1 cellular context compared by ENCODE assay signal in the genomic region with DNA sequence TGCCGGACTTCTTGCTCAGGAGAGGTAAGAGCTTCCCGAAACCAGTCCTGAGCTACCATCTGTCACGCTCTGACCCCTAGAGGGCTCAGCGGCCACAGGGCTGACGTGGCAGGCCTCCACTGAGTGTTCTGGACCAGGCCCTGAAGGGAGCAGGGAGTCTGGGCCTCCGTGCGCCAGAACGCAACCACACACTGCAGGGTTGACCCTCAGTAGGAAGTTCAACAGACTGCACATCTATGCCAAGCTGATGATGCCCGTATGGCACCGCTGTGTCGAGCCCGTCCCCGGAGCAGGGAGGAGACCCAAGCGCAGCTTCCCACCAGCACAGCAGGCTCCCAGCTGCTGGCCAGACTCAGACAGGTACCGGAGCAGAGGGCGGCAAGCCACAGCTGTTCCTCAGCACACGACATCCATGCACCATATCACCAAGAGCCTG.
TF ChIP-seq lines count a peak whose summit lies in the region.

No MANE protein-coding gene starts in this region.

TF ChIP-seq in HepG2, 621 proteins besides CTCF, POLR2A, EP300 and RAD21 (continued from another document):
- TF ChIP-seq ZIK1 (CRISPR knock-in tag; IDR thresholded peaks at IDR 0.05; ENCODE audit: borderline replicate concordance, low read depth) = no peak
- no peak for TF ChIP-seq ZNF317 (CRISPR knock-in tag; IDR thresholded peaks at IDR 0.05)
- TF ChIP-seq, protein P1, sequence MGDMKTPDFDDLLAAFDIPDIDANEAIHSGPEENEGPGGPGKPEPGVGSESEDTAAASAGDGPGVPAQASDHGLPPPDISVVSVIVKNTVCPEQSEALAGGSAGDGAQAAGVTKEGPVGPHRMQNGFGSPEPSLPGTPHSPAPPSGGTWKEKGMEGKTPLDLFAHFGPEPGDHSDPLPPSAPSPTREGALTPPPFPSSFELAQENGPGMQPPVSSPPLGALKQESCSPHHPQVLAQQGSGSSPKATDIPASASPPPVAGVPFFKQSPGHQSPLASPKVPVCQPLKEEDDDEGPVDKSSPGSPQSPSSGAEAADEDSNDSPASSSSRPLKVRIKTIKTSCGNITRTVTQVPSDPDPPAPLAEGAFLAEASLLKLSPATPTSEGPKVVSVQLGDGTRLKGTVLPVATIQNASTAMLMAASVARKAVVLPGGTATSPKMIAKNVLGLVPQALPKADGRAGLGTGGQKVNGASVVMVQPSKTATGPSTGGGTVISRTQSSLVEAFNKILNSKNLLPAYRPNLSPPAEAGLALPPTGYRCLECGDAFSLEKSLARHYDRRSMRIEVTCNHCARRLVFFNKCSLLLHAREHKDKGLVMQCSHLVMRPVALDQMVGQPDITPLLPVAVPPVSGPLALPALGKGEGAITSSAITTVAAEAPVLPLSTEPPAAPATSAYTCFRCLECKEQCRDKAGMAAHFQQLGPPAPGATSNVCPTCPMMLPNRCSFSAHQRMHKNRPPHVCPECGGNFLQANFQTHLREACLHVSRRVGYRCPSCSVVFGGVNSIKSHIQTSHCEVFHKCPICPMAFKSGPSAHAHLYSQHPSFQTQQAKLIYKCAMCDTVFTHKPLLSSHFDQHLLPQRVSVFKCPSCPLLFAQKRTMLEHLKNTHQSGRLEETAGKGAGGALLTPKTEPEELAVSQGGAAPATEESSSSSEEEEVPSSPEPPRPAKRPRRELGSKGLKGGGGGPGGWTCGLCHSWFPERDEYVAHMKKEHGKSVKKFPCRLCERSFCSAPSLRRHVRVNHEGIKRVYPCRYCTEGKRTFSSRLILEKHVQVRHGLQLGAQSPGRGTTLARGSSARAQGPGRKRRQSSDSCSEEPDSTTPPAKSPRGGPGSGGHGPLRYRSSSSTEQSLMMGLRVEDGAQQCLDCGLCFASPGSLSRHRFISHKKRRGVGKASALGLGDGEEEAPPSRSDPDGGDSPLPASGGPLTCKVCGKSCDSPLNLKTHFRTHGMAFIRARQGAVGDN (CRISPR knock-in tag; IDR thresholded peaks at IDR 0.05) = 0 out of 2 replicates have a peak, but pooled peaks have one; percentile 9
- no peak for TF ChIP-seq ZNF224 (CRISPR knock-in tag; IDR thresholded peaks at IDR 0.05)
- TF ChIP-seq ZNF205 (CRISPR knock-in tag; IDR thresholded peaks at IDR 0.05) = no peak
